Comparison of ENCODE assay signal across 11 cellular contexts in genomic region chr3:144142151-144142855, GRCh38.
A peak's percentile ranks its signal among the peaks of the same experiment; 100 is the strongest.
DNase-seq lines count a peak whose midpoint lies in the region; ATAC-seq, FAIRE-seq and TF ChIP-seq lines count a peak whose summit lies in the region.
"Had no signal": no experiment of that assay in that cellular context is flagged by ENCODE, and none has a peak within 500 bp of the region (broad histone marks: within the 10 kb centered on the region; RNA-seq: fewer than 3 reads in every experiment).

No MANE protein-coding gene starts in this region.

- no peaks in the 10 kb centered on the region for H3K36me3 ChIP-seq in thymus (ENCODE audit: control insufficient read depth, insufficient read depth)
- no peaks in the 10 kb centered on the region for H3K36me3 ChIP-seq in pancreas
- H3K36me3 ChIP-seq: upper lobe of right lung had no signal

- no peak for FAIRE-seq in pancreas (lab: Jason Lieb, UNC)

- no peak for TF ChIP-seq POLR2A in GM18505 (IDR thresholded peaks at IDR 0.05; ENCODE audit: borderline replicate concordance, extremely low read depth, insufficient read depth, insufficient read length)

- H3K9me3 Mint-ChIP-seq in T-helper 1 cell treated with Interleukin-12 subunit alpha and Interleukin-12 subunit beta and Interleukin-4 antibody, amounts not matched to agents 30 μg/mL and 1 μg/mL, for 36 hours = peaks cover 6% of the 10 kb centered on the region

- WGBS in thymus = 93% methylated on average over 5 of the region's 5 CpGs
- 74 to 77% methylated on average over 5 of the region's 5 CpGs for WGBS in pancreas, 2 donors

- intact Hi-C loops in pancreas (cut with DNase I) = no loop called here

- H3K4me1 Mint-ChIP-seq in T-helper 1 cell treated with Interleukin-12 subunit alpha and Interleukin-12 subunit beta and Interleukin-4 antibody, amounts not matched to agents 30 μg/mL and 1 μg/mL, for 36 hours (ENCODE audit: low read depth) = no peaks in the 10 kb centered on the region

- H3K27ac ChIP-seq in thymus (ENCODE audit: low read depth) (peak overlapping the region; percentile 61), pancreas (no peak overlapping the region)
- H3K27ac ChIP-seq: upper lobe of right lung had no signal

- no peak overlapping the region for H3K4me3 ChIP-seq in choroid plexus epithelial cell (ENCODE audit: low read depth, low read length)
- no peak overlapping the region for H3K4me3 ChIP-seq in thymus (ENCODE audit: low read length)
- H3K4me3 ChIP-seq in pancreas = no peak overlapping the region
- H3K4me3 ChIP-seq: upper lobe of right lung had no signal

- H3K9me3 ChIP-seq in thymus (ENCODE audit: control insufficient read depth) = no peaks in the 10 kb centered on the region
- H3K9me3 ChIP-seq in pancreas = no peaks in the 10 kb centered on the region
- H3K9me3 ChIP-seq: upper lobe of right lung had no signal

- H3K4me1 ChIP-seq in thymus (ENCODE audit: control insufficient read depth, insufficient read depth, low read length) (no peaks in the 10 kb centered on the region), pancreas (no peaks in the 10 kb centered on the region)
- H3K4me1 ChIP-seq: upper lobe of right lung had no signal

- no peaks in the 10 kb centered on the region for H3K36me3 Mint-ChIP-seq in T-helper 1 cell treated with Interleukin-12 subunit alpha and Interleukin-12 subunit beta and Interleukin-4 antibody, amounts not matched to agents 30 μg/mL and 1 μg/mL, for 36 hours (ENCODE audit: low read depth)

- peak overlapping the region; percentile 4 for H3K4me3 Mint-ChIP-seq in T-helper 1 cell treated with Interleukin-12 subunit alpha and Interleukin-12 subunit beta and Interleukin-4 antibody, amounts not matched to agents 30 μg/mL and 1 μg/mL, for 36 hours

- TF ChIP-seq CTCF in choroid plexus epithelial cell (conservative IDR thresholded peaks at IDR 0.05; ENCODE audit: low read depth, low read length) (no peak), pancreas (IDR thresholded peaks at IDR 0.05) (no peak)

- H3K27me3 ChIP-seq in thymus (ENCODE audit: control insufficient read depth, insufficient read depth) (no peaks in the 10 kb centered on the region), pancreas (no peaks in the 10 kb centered on the region)
- H3K27me3 ChIP-seq: upper lobe of right lung had no signal

- ATAC-seq in HG03108 (IDR thresholded peaks at IDR 0.05; ENCODE audit: unreplicated experiment) = no peak
- no peak for ATAC-seq in GM18505 (IDR thresholded peaks at IDR 0.05; ENCODE audit: unreplicated experiment)
- no peak for ATAC-seq in pancreas
- ATAC-seq: upper lobe of right lung had no signal

- H3K27ac Mint-ChIP-seq in T-helper 1 cell treated with Interleukin-12 subunit alpha and Interleukin-12 subunit beta and Interleukin-4 antibody, amounts not matched to agents 30 μg/mL and 1 μg/mL, for 36 hours = no peak overlapping the region

- no peak for DNase-seq in T-helper 1 cell
- DNase-seq in choroid plexus epithelial cell (ENCODE audit: low read depth) = peak; percentile 65
- peak; percentile 74 for DNase-seq in myocyte (ENCODE audit: low read depth)
- DNase-seq in pancreas = no peak
- DNase-seq: cortex of kidney, DMS53, upper lobe of right lung had no signal

- peaks cover 5% of the 10 kb centered on the region for H3K27me3 Mint-ChIP-seq in T-helper 1 cell treated with Interleukin-12 subunit alpha and Interleukin-12 subunit beta and Interleukin-4 antibody, amounts not matched to agents 30 μg/mL and 1 μg/mL, for 36 hours (ENCODE audit: low read depth)

Comparison
In these comparisons a context has a peak if more than half of its experiments do, and no peak if none do; other contexts are left out.
1. DNase-seq: peak in choroid plexus epithelial cell (single experiment) and myocyte (single experiment); none in T-helper 1 cell (0 of 5) and pancreas (0 of 6).